In the genomic region with DNA sequence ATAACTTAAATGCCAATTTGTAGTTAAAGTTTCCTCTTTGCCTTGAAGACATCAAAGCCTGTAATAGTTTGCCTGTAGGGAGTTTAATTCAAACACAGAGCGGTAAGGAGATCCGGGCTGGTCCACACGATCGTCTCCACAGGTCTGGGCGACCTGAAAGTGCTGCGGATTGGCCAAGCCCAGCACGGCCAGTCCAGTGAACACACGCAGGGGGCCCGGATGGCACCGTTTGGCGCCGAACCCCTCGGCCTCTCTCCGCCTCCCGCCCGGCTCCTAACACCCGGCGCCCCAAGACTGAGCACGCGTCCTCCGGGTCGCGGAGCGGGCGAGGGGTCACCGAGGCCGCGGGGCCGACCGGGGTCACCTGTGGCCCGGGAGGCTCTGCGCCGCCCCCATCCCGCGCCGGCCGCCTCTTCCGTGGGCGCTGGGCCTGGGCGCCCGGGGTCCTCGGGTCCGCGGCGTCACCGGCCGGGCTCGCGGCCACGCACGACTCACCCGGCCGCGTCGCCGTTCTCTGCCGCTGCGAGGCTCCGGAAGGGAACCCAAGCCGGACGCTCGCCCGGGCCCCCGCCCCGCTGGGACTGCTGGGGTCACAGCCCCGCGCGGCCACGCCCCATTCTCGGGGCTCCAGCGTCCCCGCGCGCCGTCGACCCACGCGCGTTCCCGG, we compare ENCODE assay signal across 7 cellular contexts. TPM values are rescaled to one million over a fixed set of nuclear protein-coding genes. Genes with fewer than 3 reads are reported as not detected.
DNase-seq lines count a peak whose midpoint lies in the region; ATAC-seq and TF ChIP-seq lines count a peak whose summit lies in the region.

No MANE protein-coding gene starts in this region.

- H3K27me3 Mint-ChIP-seq in nephron (ENCODE audit: low read depth), result peaks cover 3% of the 10 kb centered on the region

- H3K79me2 ChIP-seq in GM23248 (ENCODE audit: insufficient read depth), result peaks cover 58% of the 10 kb centered on the region

- ATAC-seq in foreskin keratinocyte, result peak; percentile 45
- ATAC-seq in thoracic aorta (ENCODE audit: insufficient number of reproducible peaks, low FRiP score, low read depth), result peak; percentile 82
- no peak for ATAC-seq in HG03159 (IDR thresholded peaks at IDR 0.05; ENCODE audit: unreplicated experiment)

- H3K27ac ChIP-seq in GM23248 (peak overlapping the region; percentile 85), foreskin keratinocyte (peak overlapping the region; percentile 57), thoracic aorta (peak overlapping the region; percentile 98)

- peaks cover 21% of the 10 kb centered on the region; the same call in 1 of the 2 replicates for H3F3A ChIP-seq in GM23248 (ENCODE audit: insufficient read depth)

- DNase-seq in GM23248 (peak; percentile 78), RPMI7951 (ENCODE audit: low read depth) (peak; percentile 57), foreskin keratinocyte (no peak), thoracic aorta (ENCODE audit: low spot score) (no peak)
- peak; percentile 55 for DNase-seq in activated naive CD4-positive, alpha-beta T cell treated with Interleukin-2 at 50 U/mL for 16 hours

- H3K9me3 ChIP-seq in GM23248 (ENCODE audit: low read depth) (no peaks in the 10 kb centered on the region), thoracic aorta (no peaks in the 10 kb centered on the region)

- H3K27me3 ChIP-seq in GM23248 (replicated peaks; ENCODE audit: insufficient read depth) (no peaks in the 10 kb centered on the region), foreskin keratinocyte (no peaks in the 10 kb centered on the region), thoracic aorta (replicated peaks; ENCODE audit: insufficient read depth) (no peaks in the 10 kb centered on the region)

- no peaks in the 10 kb centered on the region for H3K9me2 ChIP-seq in GM23248 (ENCODE audit: insufficient read depth)

- H3K9ac ChIP-seq in GM23248, result peak overlapping the region; percentile 88

- H3K4me1 ChIP-seq in GM23248 (ENCODE audit: insufficient read depth) (peaks cover 28% of the 10 kb centered on the region), foreskin keratinocyte (no peaks in the 10 kb centered on the region), thoracic aorta (ENCODE audit: control insufficient read depth in 1 of 2, low read depth in 2 of 2) (peaks cover 10 to 30% of the 10 kb centered on the region in 2 donors)

- H3K9me3 Mint-ChIP-seq in nephron, result no peaks in the 10 kb centered on the region

- peak overlapping the region; percentile 92 for H2AFZ ChIP-seq in GM23248

- TF ChIP-seq CTCF in foreskin keratinocyte (conservative IDR thresholded peaks at IDR 0.05), result no peak
- TF ChIP-seq CTCF in nephron (IDR thresholded peaks at IDR 0.05; ENCODE audit: unreplicated experiment in 3 of 3), result no peak
- TF ChIP-seq CTCF in thoracic aorta (IDR thresholded peaks at IDR 0.05), result no peak

- H3K36me3 ChIP-seq in GM23248 (ENCODE audit: low read depth) (peaks cover 5% of the 10 kb centered on the region; the same call in 1 of the 2 replicates), thoracic aorta (no peaks in the 10 kb centered on the region)

- H3K4me3 ChIP-seq in GM23248 (peak overlapping the region; percentile 74), thoracic aorta (peak overlapping the region; percentile 84)

- H3K27ac Mint-ChIP-seq in nephron, result peak overlapping the region; percentile 73 to 89 (median 84)

- no peaks in the 10 kb centered on the region for H4K20me1 ChIP-seq in GM23248 (ENCODE audit: insufficient read depth)

- no peaks in the 10 kb centered on the region for H3K36me3 Mint-ChIP-seq in nephron (ENCODE audit: low read depth)

- peak overlapping the region; percentile 96 for H3K4me2 ChIP-seq in GM23248 (ENCODE audit: unreplicated experiment)

- WGBS in GM23248 (ENCODE audit: low coverage in 1 of 2, low lambda C conversion rate in 2 of 2, missing lambda C conversion rate in 2 of 2), 2 experiments, result 0% methylated on average over 34 to 51 of the region's 80 CpGs

- peak overlapping the region; percentile 88 to 95 (median 92) for H3K4me3 Mint-ChIP-seq in nephron

- peaks cover 36% of the 10 kb centered on the region for H3K4me1 Mint-ChIP-seq in nephron

- in situ Hi-C loops in GM23248 (cut with MboI), result no loop called here

RNA-seq across cellular contexts. Expression of a gene that starts 0.5 kb away (rescaled TPM):
- total RNA-seq in GM23248 (2014; rRNA removed; shearing (Covaris generic)), result 95.7 and 141 TPM in 2 replicates
- polyA plus RNA-seq in GM23248 (2016; fragmentation: Nextera tagmentation; extraction: Ambion mirVana) (149 and 153 TPM in 2 replicates), foreskin keratinocyte (81.3 and 86.5 TPM in 2 replicates)
- 92.6 and 101 TPM in 2 replicates for total RNA-seq in RPMI7951 (2014; rRNA removed; shearing (Covaris generic))
- total RNA-seq in foreskin keratinocyte (57.6 and 59.0 TPM in 2 replicates), thoracic aorta (100 to 1,000 TPM; 161 to 180 TPM)

RNA-seq across cellular contexts. Expression of a gene that starts 28.8 kb away (rescaled TPM):
- total RNA-seq in GM23248 (2014; rRNA removed; shearing (Covaris generic)), result 26.2 and 29.6 TPM in 2 replicates
- polyA plus RNA-seq in GM23248 (2016; fragmentation: Nextera tagmentation; extraction: Ambion mirVana), result 61.0 and 64.2 TPM in 2 replicates
- 42.3 and 52.9 TPM in 2 replicates for total RNA-seq in RPMI7951 (2014; rRNA removed; shearing (Covaris generic))
- total RNA-seq in foreskin keratinocyte, result 17.6 and 27.1 TPM in 2 replicates
- polyA plus RNA-seq in foreskin keratinocyte, result 22.8 and 34.0 TPM in 2 replicates
- 10 to 100 TPM; 23.0 to 25.7 TPM for total RNA-seq in thoracic aorta

Comparison
In these comparisons a context has a peak if more than half of its experiments do, and no peak if none do; other contexts are left out.
1. DNase-seq: peak in GM23248 (single experiment), RPMI7951 (single experiment) and activated naive CD4-positive, alpha-beta T cell treated with Interleukin-2 at 50 U/mL for 16 hours (single experiment); none in foreskin keratinocyte (0 of 2) and thoracic aorta (single experiment).
2. Peak in every context shown above with its lines, with median percentiles within 50 percentile points of each other: H3K27ac ChIP-seq.